ENCODE assay signal across 11 cellular contexts in the genomic region with DNA sequence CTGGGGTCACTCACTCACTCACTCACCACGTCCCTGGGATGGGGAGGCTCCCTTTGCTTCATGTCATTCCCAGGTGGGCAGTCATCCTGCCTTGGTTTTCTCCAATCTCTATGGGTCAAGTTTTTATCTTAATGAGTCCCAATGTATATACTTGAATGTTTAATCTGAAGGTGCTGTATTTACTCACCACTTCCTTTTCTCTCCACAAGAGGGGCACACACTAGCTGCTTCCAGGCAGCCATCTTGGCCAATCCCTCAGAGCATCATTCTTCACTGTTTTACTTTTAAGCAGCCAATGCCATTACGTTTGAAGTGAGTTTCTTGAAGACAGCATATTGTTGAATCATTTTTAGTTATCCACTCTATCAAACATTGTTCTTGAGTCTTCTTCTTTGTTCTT.
DNase-seq lines count a peak whose midpoint lies in the region; ATAC-seq and TF ChIP-seq lines count a peak whose summit lies in the region.
"Had no signal": no experiment of that assay in that cellular context is flagged by ENCODE, and none has a peak within 500 bp of the region (broad histone marks: within the 10 kb centered on the region; RNA-seq: fewer than 3 reads in every experiment).

No MANE protein-coding gene starts in this region.

- DNase-seq in A172 (ENCODE audit: low spot score), result peak; percentile 25
- DNase-seq in choroid plexus epithelial cell (ENCODE audit: low read depth), result peak; percentile 46
- no peak for DNase-seq in hepatic stellate cell (ENCODE audit: low spot score)
- DNase-seq in T-helper 1 cell, result no peak
- DNase-seq in NCI-H526 (lab: John Stamatoyannopoulos, UW), result no peak
- no peak for DNase-seq in activated CD4-positive, alpha-beta T cell treated with anti-CD3 and anti-CD28 coated beads for 1 hour
- DNase-seq: activated CD4-positive, alpha-beta T cell treated with anti-CD3 and anti-CD28 coated beads for 4 hours; DMS79 treated with DMSO at 0.1 percent for 48 hours had no signal

- peak; percentile 74 for ATAC-seq in GM18858 (IDR thresholded peaks at IDR 0.05; ENCODE audit: unreplicated experiment)
- ATAC-seq in HG03432 (IDR thresholded peaks at IDR 0.05; ENCODE audit: unreplicated experiment), result peak; percentile 56

- no peak overlapping the region for H3K4me3 ChIP-seq in choroid plexus epithelial cell (ENCODE audit: low read depth, low read length)
- H3K4me3 ChIP-seq: skin epidermis had no signal

- peak; percentile 67 for TF ChIP-seq CTCF in choroid plexus epithelial cell (conservative IDR thresholded peaks at IDR 0.05; ENCODE audit: low read depth, low read length)

Comparison
In these comparisons a context has a peak if more than half of its experiments do, and no peak if none do; other contexts are left out.
1. DNase-seq: peak in A172 (single experiment) and choroid plexus epithelial cell (single experiment); none in hepatic stellate cell (single experiment), T-helper 1 cell (0 of 5), NCI-H526 (0 of 2) and activated CD4-positive, alpha-beta T cell treated with anti-CD3 and anti-CD28 coated beads for 1 hour (single experiment).